In genomic region chr7:27686315-27686714, GRCh38 we compare ENCODE assay signal across 1 cellular context.
A peak's percentile ranks its signal among the peaks of the same experiment; 100 is the strongest.
TF ChIP-seq lines count a peak whose summit lies in the region.

No MANE protein-coding gene starts in this region.

TF ChIP-seq in HepG2, 621 proteins besides CTCF, POLR2A, EP300 and RAD21 (continued from another document and continues in another):
- TF ChIP-seq ELF1 (CRISPR knock-in tag; IDR thresholded peaks at IDR 0.05): no peak
- TF ChIP-seq, protein P1, sequence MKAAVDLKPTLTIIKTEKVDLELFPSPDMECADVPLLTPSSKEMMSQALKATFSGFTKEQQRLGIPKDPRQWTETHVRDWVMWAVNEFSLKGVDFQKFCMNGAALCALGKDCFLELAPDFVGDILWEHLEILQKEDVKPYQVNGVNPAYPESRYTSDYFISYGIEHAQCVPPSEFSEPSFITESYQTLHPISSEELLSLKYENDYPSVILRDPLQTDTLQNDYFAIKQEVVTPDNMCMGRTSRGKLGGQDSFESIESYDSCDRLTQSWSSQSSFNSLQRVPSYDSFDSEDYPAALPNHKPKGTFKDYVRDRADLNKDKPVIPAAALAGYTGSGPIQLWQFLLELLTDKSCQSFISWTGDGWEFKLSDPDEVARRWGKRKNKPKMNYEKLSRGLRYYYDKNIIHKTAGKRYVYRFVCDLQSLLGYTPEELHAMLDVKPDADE (CRISPR knock-in tag; IDR thresholded peaks at IDR 0.05): no peak
- TF ChIP-seq KLF11 (CRISPR knock-in tag; IDR thresholded peaks at IDR 0.05): no peak
- no peak for TF ChIP-seq ZNF850 (CRISPR knock-in tag; conservative IDR thresholded peaks at IDR 0.05)
- no peak for TF ChIP-seq ZNF605 (CRISPR knock-in tag; IDR thresholded peaks at IDR 0.05)
- no peak for TF ChIP-seq CHD4 (IDR thresholded peaks at IDR 0.05; ENCODE audit: borderline replicate concordance, low read length)
- peak; percentile 34; the same call in 1 of the 2 replicates for TF ChIP-seq CEBPB (IDR thresholded peaks at IDR 0.05; ENCODE audit: borderline replicate concordance, low read depth, low read length)
- TF ChIP-seq ZNF318 (CRISPR knock-in tag; IDR thresholded peaks at IDR 0.05): no peak
- 0 out of 2 replicates have a peak, but pooled peaks have one; percentile 21 for TF ChIP-seq HNF4A (CRISPR knock-in tag; IDR thresholded peaks at IDR 0.05)
- TF ChIP-seq CCDC6 (CRISPR knock-in tag; IDR thresholded peaks at IDR 0.05): no peak
- TF ChIP-seq, protein P2, sequence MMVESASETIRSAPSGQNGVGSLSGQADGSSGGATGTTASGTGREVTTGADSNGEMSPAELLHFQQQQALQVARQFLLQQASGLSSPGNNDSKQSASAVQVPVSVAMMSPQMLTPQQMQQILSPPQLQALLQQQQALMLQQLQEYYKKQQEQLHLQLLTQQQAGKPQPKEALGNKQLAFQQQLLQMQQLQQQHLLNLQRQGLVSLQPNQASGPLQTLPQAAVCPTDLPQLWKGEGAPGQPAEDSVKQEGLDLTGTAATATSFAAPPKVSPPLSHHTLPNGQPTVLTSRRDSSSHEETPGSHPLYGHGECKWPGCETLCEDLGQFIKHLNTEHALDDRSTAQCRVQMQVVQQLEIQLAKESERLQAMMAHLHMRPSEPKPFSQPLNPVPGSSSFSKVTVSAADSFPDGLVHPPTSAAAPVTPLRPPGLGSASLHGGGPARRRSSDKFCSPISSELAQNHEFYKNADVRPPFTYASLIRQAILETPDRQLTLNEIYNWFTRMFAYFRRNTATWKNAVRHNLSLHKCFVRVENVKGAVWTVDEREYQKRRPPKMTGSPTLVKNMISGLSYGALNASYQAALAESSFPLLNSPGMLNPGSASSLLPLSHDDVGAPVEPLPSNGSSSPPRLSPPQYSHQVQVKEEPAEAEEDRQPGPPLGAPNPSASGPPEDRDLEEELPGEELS (CRISPR knock-in tag; IDR thresholded peaks at IDR 0.05): no peak
- TF ChIP-seq FLYWCH1 (CRISPR knock-in tag; IDR thresholded peaks at IDR 0.05): no peak
- no peak for TF ChIP-seq ZNF335 (CRISPR knock-in tag; IDR thresholded peaks at IDR 0.05)
- no peak for TF ChIP-seq NCOR1 (IDR thresholded peaks at IDR 0.05; ENCODE audit: borderline replicate concordance, low read length)
- TF ChIP-seq, protein P3, sequence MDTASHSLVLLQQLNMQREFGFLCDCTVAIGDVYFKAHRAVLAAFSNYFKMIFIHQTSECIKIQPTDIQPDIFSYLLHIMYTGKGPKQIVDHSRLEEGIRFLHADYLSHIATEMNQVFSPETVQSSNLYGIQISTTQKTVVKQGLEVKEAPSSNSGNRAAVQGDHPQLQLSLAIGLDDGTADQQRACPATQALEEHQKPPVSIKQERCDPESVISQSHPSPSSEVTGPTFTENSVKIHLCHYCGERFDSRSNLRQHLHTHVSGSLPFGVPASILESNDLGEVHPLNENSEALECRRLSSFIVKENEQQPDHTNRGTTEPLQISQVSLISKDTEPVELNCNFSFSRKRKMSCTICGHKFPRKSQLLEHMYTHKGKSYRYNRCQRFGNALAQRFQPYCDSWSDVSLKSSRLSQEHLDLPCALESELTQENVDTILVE (CRISPR knock-in tag; IDR thresholded peaks at IDR 0.05): no peak
- TF ChIP-seq ZNF431 (CRISPR knock-in tag; IDR thresholded peaks at IDR 0.05; ENCODE audit: borderline replicate concordance, low read depth): no peak
- no peak for TF ChIP-seq ZFYVE20 (CRISPR knock-in tag; IDR thresholded peaks at IDR 0.05; ENCODE audit: borderline replicate concordance, low read depth)
- TF ChIP-seq ZFP37 (CRISPR knock-in tag; IDR thresholded peaks at IDR 0.05; ENCODE audit: borderline replicate concordance): no peak
- TF ChIP-seq SP4 (CRISPR knock-in tag; IDR thresholded peaks at IDR 0.05): no peak
- no peak for TF ChIP-seq ZNF569 (CRISPR knock-in tag; IDR thresholded peaks at IDR 0.05; ENCODE audit: borderline replicate concordance)
- no peak for TF ChIP-seq ZNF138 (CRISPR knock-in tag; IDR thresholded peaks at IDR 0.05; ENCODE audit: low read depth)
- TF ChIP-seq ZNF230 (CRISPR knock-in tag; IDR thresholded peaks at IDR 0.05): no peak
- no peak for TF ChIP-seq SIX4 (CRISPR knock-in tag; IDR thresholded peaks at IDR 0.05)
- no peak for TF ChIP-seq ESRRA (CRISPR knock-in tag; IDR thresholded peaks at IDR 0.05; ENCODE audit: low read depth)
- TF ChIP-seq BCL6 (CRISPR knock-in tag; IDR thresholded peaks at IDR 0.05): 0 out of 2 replicates have a peak, but pooled peaks have one; percentile 14
- 0 out of 2 replicates have a peak, but pooled peaks have one; percentile 9 for TF ChIP-seq PPARG (CRISPR knock-in tag; conservative IDR thresholded peaks at IDR 0.05)
- no peak for TF ChIP-seq FIP1L1 (IDR thresholded peaks at IDR 0.05; ENCODE audit: borderline replicate concordance, insufficient read depth, low read depth, low read length)
- no peak for TF ChIP-seq NRL (CRISPR knock-in tag; IDR thresholded peaks at IDR 0.05; ENCODE audit: borderline replicate concordance)
- no peak for TF ChIP-seq ZNF713 (CRISPR knock-in tag; IDR thresholded peaks at IDR 0.05)
- TF ChIP-seq, protein P4, sequence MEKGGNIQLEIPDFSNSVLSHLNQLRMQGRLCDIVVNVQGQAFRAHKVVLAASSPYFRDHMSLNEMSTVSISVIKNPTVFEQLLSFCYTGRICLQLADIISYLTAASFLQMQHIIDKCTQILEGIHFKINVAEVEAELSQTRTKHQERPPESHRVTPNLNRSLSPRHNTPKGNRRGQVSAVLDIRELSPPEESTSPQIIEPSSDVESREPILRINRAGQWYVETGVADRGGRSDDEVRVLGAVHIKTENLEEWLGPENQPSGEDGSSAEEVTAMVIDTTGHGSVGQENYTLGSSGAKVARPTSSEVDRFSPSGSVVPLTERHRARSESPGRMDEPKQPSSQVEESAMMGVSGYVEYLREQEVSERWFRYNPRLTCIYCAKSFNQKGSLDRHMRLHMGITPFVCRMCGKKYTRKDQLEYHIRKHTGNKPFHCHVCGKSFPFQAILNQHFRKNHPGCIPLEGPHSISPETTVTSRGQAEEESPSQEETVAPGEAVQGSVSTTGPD (CRISPR knock-in tag; IDR thresholded peaks at IDR 0.05): no peak
- TF ChIP-seq ZNF788 (CRISPR knock-in tag; IDR thresholded peaks at IDR 0.05; ENCODE audit: borderline replicate concordance): no peak
- TF ChIP-seq IKZF4 (CRISPR knock-in tag; IDR thresholded peaks at IDR 0.05; ENCODE audit: borderline replicate concordance, low read depth, not compliant biosample characterization): no peak
- TF ChIP-seq, protein P5, sequence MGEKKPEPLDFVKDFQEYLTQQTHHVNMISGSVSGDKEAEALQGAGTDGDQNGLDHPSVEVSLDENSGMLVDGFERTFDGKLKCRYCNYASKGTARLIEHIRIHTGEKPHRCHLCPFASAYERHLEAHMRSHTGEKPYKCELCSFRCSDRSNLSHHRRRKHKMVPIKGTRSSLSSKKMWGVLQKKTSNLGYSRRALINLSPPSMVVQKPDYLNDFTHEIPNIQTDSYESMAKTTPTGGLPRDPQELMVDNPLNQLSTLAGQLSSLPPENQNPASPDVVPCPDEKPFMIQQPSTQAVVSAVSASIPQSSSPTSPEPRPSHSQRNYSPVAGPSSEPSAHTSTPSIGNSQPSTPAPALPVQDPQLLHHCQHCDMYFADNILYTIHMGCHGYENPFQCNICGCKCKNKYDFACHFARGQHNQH (CRISPR knock-in tag; IDR thresholded peaks at IDR 0.05): no peak
- no peak for TF ChIP-seq KLF16 (CRISPR knock-in tag; IDR thresholded peaks at IDR 0.05)
- no peak for TF ChIP-seq SCMH1 (CRISPR knock-in tag; IDR thresholded peaks at IDR 0.05; ENCODE audit: borderline replicate concordance)
- no peak for TF ChIP-seq PHF8 (CRISPR knock-in tag; IDR thresholded peaks at IDR 0.05)
- no peak for TF ChIP-seq KDM4B (CRISPR knock-in tag; IDR thresholded peaks at IDR 0.05)
- TF ChIP-seq PAWR (CRISPR knock-in tag; IDR thresholded peaks at IDR 0.05; ENCODE audit: borderline replicate concordance): no peak
- TF ChIP-seq DNMT1 (CRISPR knock-in tag; IDR thresholded peaks at IDR 0.05): no peak
- no peak for TF ChIP-seq HES4 (CRISPR knock-in tag; IDR thresholded peaks at IDR 0.05; ENCODE audit: borderline replicate concordance)
- no peak for TF ChIP-seq BCLAF1 (IDR thresholded peaks at IDR 0.05)
- no peak for TF ChIP-seq ZFP36L2 (CRISPR knock-in tag; IDR thresholded peaks at IDR 0.05)
- TF ChIP-seq KDM1A (CRISPR knock-in tag; IDR thresholded peaks at IDR 0.05): peak; percentile 21; the same call in 1 of the 2 replicates
- no peak for TF ChIP-seq AGO1 (IDR thresholded peaks at IDR 0.05; ENCODE audit: low read depth, low read length, poor library complexity, severe bottlenecking)
- TF ChIP-seq JUNB (CRISPR knock-in tag; IDR thresholded peaks at IDR 0.05; ENCODE audit: borderline replicate concordance): no peak
- TF ChIP-seq RFX3 (CRISPR knock-in tag; IDR thresholded peaks at IDR 0.05): no peak
- no peak for TF ChIP-seq U2AF2 (IDR thresholded peaks at IDR 0.05; ENCODE audit: low read depth, low read length)
- peak; percentile 81 for TF ChIP-seq GATAD2A (CRISPR knock-in tag; IDR thresholded peaks at IDR 0.05)
- no peak for TF ChIP-seq ZNF205 (CRISPR knock-in tag; IDR thresholded peaks at IDR 0.05)
